ENCODE assay signal across 16 cellular contexts in the genomic region with DNA sequence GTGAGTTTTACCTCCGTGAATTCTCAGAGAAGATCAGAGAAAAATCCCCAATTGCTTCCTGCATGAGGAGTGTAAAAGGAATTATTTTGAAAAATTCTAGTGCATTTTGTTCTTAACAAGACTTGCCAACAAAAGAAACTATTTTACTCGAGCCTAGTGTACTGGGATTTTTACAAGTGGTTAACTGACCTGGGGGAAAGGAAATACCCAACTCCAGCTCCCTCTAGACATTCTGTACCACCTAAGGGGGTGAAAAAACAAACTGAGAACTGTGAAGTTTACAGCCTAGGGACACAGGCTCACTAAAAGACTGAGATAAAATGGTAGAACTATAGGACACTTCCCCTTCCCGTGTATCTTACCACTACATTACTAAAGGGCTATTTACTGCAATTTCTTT. TPM values are rescaled to one million over a fixed set of nuclear protein-coding genes. Genes with fewer than 3 reads are reported as not detected.
DNase-seq lines count a peak whose midpoint lies in the region; ATAC-seq and TF ChIP-seq lines count a peak whose summit lies in the region.
"Had no signal": no experiment of that assay in that cellular context is flagged by ENCODE, and none has a peak within 500 bp of the region (broad histone marks: within the 10 kb centered on the region; RNA-seq: fewer than 3 reads in every experiment).

No MANE protein-coding gene starts in this region.

- H3K4me3 Mint-ChIP-seq in CD4-positive, alpha-beta memory T cell = peak overlapping the region in 1 of 8 donors; percentile 19
- H3K4me3 Mint-ChIP-seq in progenitor cell of endocrine pancreas (ENCODE audit: low read depth) = peak overlapping the region; percentile 60
- H3K4me3 Mint-ChIP-seq in activated CD8-positive, alpha-beta T cell treated with anti-CD3 and anti-CD28 coated beads, Interleukin-2, amount 10 ng/mL, durations not matched to agents 7 days and 5 days = no peak overlapping the region

- ATAC-seq in activated CD8-positive, alpha-beta T cell treated with anti-CD3 and anti-CD28 coated beads, Interleukin-2, amount 10 ng/mL, durations not matched to agents 7 days and 5 days = no peak
- ATAC-seq: naive thymus-derived CD8-positive, alpha-beta T cell had no signal

- no peaks in the 10 kb centered on the region for H3K27me3 ChIP-seq in CD4-positive, alpha-beta memory T cell (ENCODE audit: insufficient read depth, low read length)
- no peaks in the 10 kb centered on the region for H3K27me3 ChIP-seq in dorsolateral prefrontal cortex

- no peak overlapping the region for H3K27ac ChIP-seq in CD4-positive, alpha-beta memory T cell (ENCODE audit: low read depth, low read length)
- peak overlapping the region in 2 of 59 donors; percentile 5 to 15 for H3K27ac ChIP-seq in dorsolateral prefrontal cortex
- H3K27ac ChIP-seq: C4-2B, RWPE1 had no signal

- no peaks in the 10 kb centered on the region for H3K9me3 ChIP-seq in CD4-positive, alpha-beta memory T cell (ENCODE audit: control insufficient read depth in 1 of 2, low read length in 2 of 2)

- H3K4me1 Mint-ChIP-seq in CD4-positive, alpha-beta memory T cell = peaks cover 29 to 55% (median 42%) of the 10 kb centered on the region in 4 donors
- peaks cover 36% of the 10 kb centered on the region for H3K4me1 Mint-ChIP-seq in progenitor cell of endocrine pancreas (ENCODE audit: low read depth)
- H3K4me1 Mint-ChIP-seq in activated CD8-positive, alpha-beta T cell treated with anti-CD3 and anti-CD28 coated beads, Interleukin-2, amount 10 ng/mL, durations not matched to agents 7 days and 5 days (ENCODE audit: low read depth) = peaks cover 34% of the 10 kb centered on the region

- H3K4me1 ChIP-seq in CD4-positive, alpha-beta memory T cell (ENCODE audit: insufficient read depth, low read length) = peaks cover 38% of the 10 kb centered on the region

- H3K4me3 ChIP-seq in CD4-positive, alpha-beta memory T cell (ENCODE audit: low read length in 2 of 2) = no peak overlapping the region
- H3K4me3 ChIP-seq in fibroblast of the aortic adventitia (ENCODE audit: low read depth, low read length) (peak overlapping the region; percentile 99), dorsolateral prefrontal cortex (peak overlapping the region in 2 of 59 donors; percentile 9 to 17)

- peak overlapping the region in 4 of 7 donors; percentile 76 to 89 (median 77) for H3K27ac Mint-ChIP-seq in CD4-positive, alpha-beta memory T cell
- peak overlapping the region; percentile 88 for H3K27ac Mint-ChIP-seq in progenitor cell of endocrine pancreas
- no peak overlapping the region for H3K27ac Mint-ChIP-seq in activated CD8-positive, alpha-beta T cell treated with anti-CD3 and anti-CD28 coated beads, Interleukin-2, amount 10 ng/mL, durations not matched to agents 7 days and 5 days

- H3K27me3 Mint-ChIP-seq in CD4-positive, alpha-beta memory T cell = no peaks in the 10 kb centered on the region
- no peaks in the 10 kb centered on the region for H3K27me3 Mint-ChIP-seq in progenitor cell of endocrine pancreas
- no peaks in the 10 kb centered on the region for H3K27me3 Mint-ChIP-seq in activated CD8-positive, alpha-beta T cell treated with anti-CD3 and anti-CD28 coated beads, Interleukin-2, amount 10 ng/mL, durations not matched to agents 7 days and 5 days (ENCODE audit: low read depth)
- H3K27me3 Mint-ChIP-seq: naive thymus-derived CD8-positive, alpha-beta T cell had no signal

- CTCF ChIA-PET in CD4-positive, alpha-beta memory T cell (lab: Charles Lee; ENCODE audit: partially characterized antibody) = interaction anchor here (0.7 to 1.5 kb wide), 4 partner anchors 9 to 948 kb away, joined by 3 to 10 read pairs (median 3); a partner anchor contains a TSS
- CTCF ChIA-PET in activated CD8-positive, alpha-beta T cell treated with anti-CD3 and anti-CD28 coated beads, Interleukin-2, amount 10 ng/mL, durations not matched to agents 7 days and 5 days (lab: Charles Lee) = interaction anchor here (0.7 kb wide), 1 partner anchor 35 kb away, joined by 3 read pairs; no protein-coding TSS in a partner anchor

- POLR2A ChIA-PET in CD4-positive, alpha-beta memory T cell (lab: Charles Lee; ENCODE audit: partially characterized antibody) = interaction anchor here (0.8 kb wide), 1 partner anchor 9 kb away, joined by 3 read pairs; no protein-coding TSS in a partner anchor
- POLR2A ChIA-PET in activated CD8-positive, alpha-beta T cell treated with anti-CD3 and anti-CD28 coated beads, Interleukin-2, amount 10 ng/mL, durations not matched to agents 7 days and 5 days (lab: Charles Lee) = interaction anchor here (0.6 to 1.0 kb wide), 2 partner anchors 162 to 891 kb away, joined by 3 to 6 read pairs; no protein-coding TSS in a partner anchor

- TF ChIP-seq CTCF in fibroblast of the aortic adventitia (IDR thresholded peaks at IDR 0.05; ENCODE audit: insufficient read depth, low read length) = no peak
- no peak for TF ChIP-seq CTCF in progenitor cell of endocrine pancreas (IDR thresholded peaks at IDR 0.05; ENCODE audit: unreplicated experiment)
- TF ChIP-seq CTCF in dorsolateral prefrontal cortex (IDR thresholded peaks at IDR 0.05 in 54 of 56, conservative IDR thresholded peaks at IDR 0.05 in 2 of 56; ENCODE audit: low read depth in 1 of 56, partially characterized antibody in 56 of 56) = no peak

- peaks cover 4 to 14% of the 10 kb centered on the region in 2 donors for H3K36me3 Mint-ChIP-seq in CD4-positive, alpha-beta memory T cell
- H3K36me3 Mint-ChIP-seq in progenitor cell of endocrine pancreas (ENCODE audit: insufficient read depth) = peaks cover 7% of the 10 kb centered on the region
- peaks cover 4% of the 10 kb centered on the region for H3K36me3 Mint-ChIP-seq in activated CD8-positive, alpha-beta T cell treated with anti-CD3 and anti-CD28 coated beads, Interleukin-2, amount 10 ng/mL, durations not matched to agents 7 days and 5 days (ENCODE audit: low read depth)

- DNase-seq in CD4-positive, alpha-beta memory T cell = no peak
- DNase-seq in RPMI7951 (ENCODE audit: low read depth) (peak; percentile 11), fibroblast of the aortic adventitia (ENCODE audit: low read depth) (no peak), progenitor cell of endocrine pancreas (ENCODE audit: low spot score, unreplicated experiment) (no peak), SIG-M5 (lab: John Stamatoyannopoulos, UW) (no peak), dorsolateral prefrontal cortex (no peak)
- DNase-seq in activated CD8-positive, alpha-beta T cell treated with anti-CD3 and anti-CD28 coated beads, Interleukin-2, amount 10 ng/mL, durations not matched to agents 7 days and 5 days = no peak
- no peak for DNase-seq in stimulated activated CD4-positive, alpha-beta T cell treated with anti-CD3 and anti-CD28 coated beads, Interleukin-4, amount 100 ng/mL, for 4 hours
- DNase-seq: activated T-cell treated with anti-CD3 and anti-CD28 coated beads, Interleukin-2, amount 50 U/mL, for 1 hour; naive thymus-derived CD8-positive, alpha-beta T cell; NCI-H1092; NCI-H510A; stimulated activated CD4-positive, alpha-beta T cell treated with anti-CD3 and anti-CD28 coated beads, Interleukin-12 subunit alpha, Interleukin-12 subunit beta, amount 100 ng/mL, for 4 hours had no signal

- H3K36me3 ChIP-seq in CD4-positive, alpha-beta memory T cell (ENCODE audit: insufficient read depth, low read length) = no peaks in the 10 kb centered on the region

- H3K9me3 Mint-ChIP-seq in CD4-positive, alpha-beta memory T cell = no peaks in the 10 kb centered on the region
- peaks cover 3% of the 10 kb centered on the region for H3K9me3 Mint-ChIP-seq in progenitor cell of endocrine pancreas (ENCODE audit: low read depth)
- no peaks in the 10 kb centered on the region for H3K9me3 Mint-ChIP-seq in activated CD8-positive, alpha-beta T cell treated with anti-CD3 and anti-CD28 coated beads, Interleukin-2, amount 10 ng/mL, durations not matched to agents 7 days and 5 days (ENCODE audit: insufficient read depth)

- intact Hi-C loops in CD4-positive, alpha-beta memory T cell (cut with micrococcal nuclease) = no loop called here
- intact Hi-C loops in dorsolateral prefrontal cortex (cut with DNase I) = no loop called here

RNA-seq across cellular contexts. Expression of a gene that starts 2.6 kb away (rescaled TPM):
- 10 to 100 TPM; 75.6 to 80.5 TPM for total RNA-seq in CD4-positive, alpha-beta memory T cell
- 100 to 1,000 TPM; 142 to 171 TPM for polyA plus RNA-seq in CD4-positive, alpha-beta memory T cell
- 142 and 165 TPM in 2 replicates for total RNA-seq in RPMI7951 (2014; rRNA removed; shearing (Covaris generic))
- 294 and 466 TPM in 2 replicates for total RNA-seq in fibroblast of the aortic adventitia (ENCODE audit: low replicate concordance)
- total RNA-seq in progenitor cell of endocrine pancreas = 211 and 213 TPM in 2 replicates
- 10 to 100 TPM; 53.3 to 92.9 (median 74.8) TPM for total RNA-seq in dorsolateral prefrontal cortex
- total RNA-seq in activated CD8-positive, alpha-beta T cell treated with anti-CD3 and anti-CD28 coated beads, Interleukin-2, amount 10 ng/mL, durations not matched to agents 7 days and 5 days = 100 to 1,000 TPM; 107 to 113 TPM

RNA-seq across cellular contexts. Expression of a gene that starts 52.9 kb away (rescaled TPM):
- total RNA-seq in CD4-positive, alpha-beta memory T cell = not detected
- polyA plus RNA-seq in CD4-positive, alpha-beta memory T cell = not detected
- total RNA-seq in RPMI7951 (2014; rRNA removed; shearing (Covaris generic)) = not detected in 2 replicates
- total RNA-seq in fibroblast of the aortic adventitia (ENCODE audit: low replicate concordance) (not detected in 2 replicates), progenitor cell of endocrine pancreas (not detected in 2 replicates), dorsolateral prefrontal cortex (under 1 TPM in 1 of 120 experiments, not detected in 119; 0.28 TPM)
- not detected for total RNA-seq in activated CD8-positive, alpha-beta T cell treated with anti-CD3 and anti-CD28 coated beads, Interleukin-2, amount 10 ng/mL, durations not matched to agents 7 days and 5 days
- total RNA-seq: endothelial cell of umbilical vein; naive thymus-derived CD8-positive, alpha-beta T cell had no signal
- polyA plus RNA-seq: endothelial cell of umbilical vein; naive thymus-derived CD8-positive, alpha-beta T cell had no signal
